8 cellular contexts compared by ENCODE assay signal in genomic region chr3:98733055-98733777, GRCh38. TPM values are rescaled to one million over a fixed set of nuclear protein-coding genes. Genes with fewer than 3 reads are reported as not detected.
DNase-seq lines count a peak whose midpoint lies in the region; ATAC-seq and TF ChIP-seq lines count a peak whose summit lies in the region.

No MANE protein-coding gene starts in this region.

- dilution Hi-C loops in IMR-90 (cut with HindIII; ENCODE audit: low sequenced_read_pairs, unreplicated experiment): no loop called here

- H3K9me3 ChIP-seq in IMR-90 (ENCODE audit: control insufficient read depth, insufficient read depth, low read length): no peaks in the 10 kb centered on the region
- H3K9me3 ChIP-seq in adipocyte (ENCODE audit: control insufficient read depth, low read length): no peaks in the 10 kb centered on the region
- H3K9me3 ChIP-seq in trophoblast cell (ENCODE audit: insufficient read depth, low read depth, low read length): no peaks in the 10 kb centered on the region

- TF ChIP-seq POLR2A in IMR-90 (IDR thresholded peaks at IDR 0.05; ENCODE audit: low read depth, low read length): no peak

- no peak overlapping the region for H4K91ac ChIP-seq in IMR-90 (ENCODE audit: insufficient read depth, low read depth, low read length)
- peak overlapping the region; percentile 78 for H4K91ac ChIP-seq in trophoblast cell (ENCODE audit: low read depth, low read length)

- peak overlapping the region; percentile 48 for H3K14ac ChIP-seq in IMR-90 (replicated peaks; ENCODE audit: low read depth, low read length)
- peak overlapping the region; percentile 85 for H3K14ac ChIP-seq in trophoblast cell (ENCODE audit: low read length)

- H3K4ac ChIP-seq in IMR-90 (ENCODE audit: low read depth, low read length): 0 out of 2 replicates have a peak overlapping the region, but pooled peaks have one; percentile 30
- peak overlapping the region; percentile 30 for H3K4ac ChIP-seq in trophoblast cell (ENCODE audit: low read depth, low read length)

- peaks cover 12% of the 10 kb centered on the region for H3K79me2 ChIP-seq in trophoblast cell (ENCODE audit: control insufficient read depth, insufficient read depth, low read length, poor library complexity)

- CTCF ChIA-PET in IMR-90 (lab: Yijun Ruan, JAX): interaction anchor here (1.6 kb wide), 1 partner anchor 131 kb away, joined by 4 read pairs; no protein-coding TSS in a partner anchor

- intact Hi-C loops in IMR-90 (cut with micrococcal nuclease) (loop anchor here (5.0 kb wide), 1 partner anchor 64 kb away; no protein-coding TSS in a partner anchor), left ventricle myocardium superior (cut with micrococcal nuclease) (loop anchor here (10.0 kb wide), 1 partner anchor 52 kb away; no protein-coding TSS in a partner anchor)

- peak overlapping the region; percentile 88 for H3K23ac ChIP-seq in IMR-90 (ENCODE audit: low read depth, low read length)
- no peak overlapping the region for H3K23ac ChIP-seq in trophoblast cell (ENCODE audit: low read length)

- no peaks in the 10 kb centered on the region for H4K20me1 ChIP-seq in IMR-90 (ENCODE audit: insufficient read depth, low read length)

- 3% methylated on average over 16 of the region's 43 CpGs; no CpG with 5 or more reads in 1 of the 2 experiments for WGBS in IMR-90 (ENCODE audit: extremely low coverage in 2 of 2, insufficient read length in 1 of 2), 2 experiments
- WGBS in trophoblast cell (ENCODE audit: extremely low coverage, insufficient coverage, insufficient read length): no CpG with 5 or more reads among the region's 43 CpGs

- H3K4me1 ChIP-seq in IMR-90 (ENCODE audit: control insufficient read depth, insufficient read depth, low read length): peaks cover 2% of the 10 kb centered on the region
- H3K4me1 ChIP-seq in adipocyte (ENCODE audit: control insufficient read depth, insufficient read depth, low read length): peaks cover 14% of the 10 kb centered on the region
- H3K4me1 ChIP-seq in trophoblast cell (ENCODE audit: control insufficient read depth in 1 of 2, insufficient read depth in 2 of 2, low read length in 2 of 2): peaks cover 6% of the 10 kb centered on the region in 2 experiments

- peak overlapping the region; percentile 71; the same call in 1 of the 2 replicates for H3K56ac ChIP-seq in IMR-90 (ENCODE audit: extremely low read depth, insufficient read depth, low read length)

- H2AK9ac ChIP-seq in IMR-90 (replicated peaks; ENCODE audit: low read depth, low read length, poor library complexity): peak overlapping the region; percentile 79

- H2BK12ac ChIP-seq in trophoblast cell (ENCODE audit: low read length): peak overlapping the region; percentile 92

- TF ChIP-seq RAD21 in IMR-90 (IDR thresholded peaks at IDR 0.05; ENCODE audit: low read length): no peak

- in situ Hi-C loops in IMR-90 (cut with MboI; ENCODE audit: low sequenced_read_pairs): no loop called here

- H3K9ac ChIP-seq in IMR-90 (ENCODE audit: low read depth, low read length) (peak overlapping the region; percentile 43), adipocyte (ENCODE audit: low read length) (peak overlapping the region; percentile 79), trophoblast cell (ENCODE audit: low read length) (peak overlapping the region; percentile 81)

- no peaks in the 10 kb centered on the region for H3K36me3 ChIP-seq in IMR-90 (ENCODE audit: control insufficient read depth, insufficient read depth, low read length)
- H3K36me3 ChIP-seq in adipocyte (ENCODE audit: control insufficient read depth, insufficient read depth, low read length, severe bottlenecking): no peaks in the 10 kb centered on the region
- no peaks in the 10 kb centered on the region for H3K36me3 ChIP-seq in trophoblast cell (ENCODE audit: control insufficient read depth in 1 of 2, insufficient read depth in 2 of 2, low read length in 2 of 2)

- H3K27me3 ChIP-seq in IMR-90 (ENCODE audit: control insufficient read depth, insufficient read depth, low read length) (peaks cover 6% of the 10 kb centered on the region; the same call in 1 of the 2 replicates), adipocyte (replicated peaks; ENCODE audit: control insufficient read depth, insufficient read depth, low read length) (no peaks in the 10 kb centered on the region), trophoblast cell (ENCODE audit: insufficient read depth, low read length) (no peaks in the 10 kb centered on the region)

- POLR2A ChIA-PET in IMR-90 (lab: Charles Lee; ENCODE audit: unreplicated experiment): no interaction called here

- H3K18ac ChIP-seq in IMR-90 (ENCODE audit: low read depth, low read length) (no peak overlapping the region), trophoblast cell (ENCODE audit: low read length) (peak overlapping the region; percentile 97)

- no peak overlapping the region for H2BK20ac ChIP-seq in IMR-90 (ENCODE audit: low read depth, low read length)

- ATAC-seq in IMR-90 (ENCODE audit: low read depth) (peak; percentile 67), left ventricle myocardium superior (peak; percentile 72)

- H3K4me3 ChIP-seq in IMR-90 (ENCODE audit: insufficient read depth, low read depth, low read length): peak overlapping the region; percentile 62
- H3K4me3 ChIP-seq in adipocyte (ENCODE audit: low read length): peak overlapping the region; percentile 90
- peak overlapping the region; percentile 82 for H3K4me3 ChIP-seq in trophoblast cell (ENCODE audit: low read depth, low read length)

- TF ChIP-seq CTCF in GM20000 (IDR thresholded peaks at IDR 0.05; ENCODE audit: extremely low read depth, missing control alignments) (no peak), IMR-90 (conservative IDR thresholded peaks at IDR 0.05; ENCODE audit: low read depth, low read length) (no peak)

- no peaks in the 10 kb centered on the region for H3K9me1 ChIP-seq in IMR-90 (ENCODE audit: insufficient read depth, low read length)

- peak overlapping the region; percentile 96 for H2AFZ ChIP-seq in IMR-90 (replicated peaks; ENCODE audit: low read length, poor library complexity)
- H2AFZ ChIP-seq in trophoblast cell (ENCODE audit: insufficient read depth, low read length, poor library complexity): peak overlapping the region; percentile 77

- H4K5ac ChIP-seq in IMR-90 (ENCODE audit: low read depth, low read length): no peak overlapping the region

- H2AK5ac ChIP-seq in IMR-90 (ENCODE audit: low read depth, low read length): no peak overlapping the region
- H2AK5ac ChIP-seq in trophoblast cell (ENCODE audit: low read length): peak overlapping the region; percentile 44

- H3K4me2 ChIP-seq in IMR-90 (ENCODE audit: low read depth, low read length) (peak overlapping the region; percentile 85), trophoblast cell (ENCODE audit: low read length) (peak overlapping the region; percentile 95)

- peak overlapping the region; percentile 11; the same call in 1 of the 2 replicates for H2BK120ac ChIP-seq in IMR-90 (ENCODE audit: low read depth, low read length)
- H2BK120ac ChIP-seq in trophoblast cell (ENCODE audit: insufficient read depth, low read length, poor library complexity): peak overlapping the region; percentile 29

- DNase-seq in D341Med (ENCODE audit: low spot score) (peak; percentile 80), GM20000 (ENCODE audit: low spot score) (peak; percentile 53), IMR-90 (no peak), adipocyte (ENCODE audit: low read depth) (peak; percentile 50), left ventricle myocardium superior (peak; percentile 63), trophoblast cell (no peak), mesenteric fat pad (ENCODE audit: low spot score) (no peak)
- DNase-seq in stimulated activated CD4-positive, alpha-beta T cell treated with anti-CD3 and anti-CD28 coated beads, Interleukin-4, amount 100 ng/mL, for 4 hours: no peak

- H3K27ac ChIP-seq in IMR-90 (ENCODE audit: insufficient read depth, low read length): no peak overlapping the region
- H3K27ac ChIP-seq in trophoblast cell (ENCODE audit: low read depth, low read length): peak overlapping the region; percentile 59

- H4K8ac ChIP-seq in IMR-90 (ENCODE audit: low read depth in 2 of 2, low read length in 2 of 2): peak overlapping the region in 1 of 2 experiments; percentile 35; a peak in 1 of 4 replicates
- H4K8ac ChIP-seq in trophoblast cell (ENCODE audit: low read depth, low read length): peak overlapping the region; percentile 89

- no peak overlapping the region for H2BK5ac ChIP-seq in IMR-90 (ENCODE audit: low read depth, low read length, poor library complexity, severe bottlenecking)
- H2BK5ac ChIP-seq in trophoblast cell (ENCODE audit: low read depth, low read length, poor library complexity): peak overlapping the region; percentile 73

- H3K79me1 ChIP-seq in IMR-90 (ENCODE audit: low read depth in 1 of 2, low read length in 2 of 2): peaks cover 4 to 6% of the 10 kb centered on the region in 2 experiments; a peak in 1 of 4 replicates
- peaks cover 15% of the 10 kb centered on the region for H3K79me1 ChIP-seq in trophoblast cell (ENCODE audit: low read length)

- H2BK15ac ChIP-seq in IMR-90 (ENCODE audit: low read depth, low read length): 0 out of 3 replicates have a peak overlapping the region, but pooled peaks have one; percentile 32

- H4K12ac ChIP-seq in trophoblast cell (ENCODE audit: low read depth, low read length): peak overlapping the region; percentile 72

- BruUV-seq in IMR-90 (replicated peaks; lab: Mats Ljungman, UMichigan): no TSS peak

TF ChIP-seq in IMR-90, 13 proteins besides CTCF, POLR2A, EP300 and RAD21:
- TF ChIP-seq CEBPB (IDR thresholded peaks at IDR 0.05; ENCODE audit: low read depth, low read length) (0 out of 2 replicates have a peak, but pooled peaks have one; percentile 40), NFE2L2 (IDR thresholded peaks at IDR 0.05; ENCODE audit: low read depth, low read length) (no peak)
TF ChIP-seq in IMR-90: peak in this region for 1.

RNA-seq across cellular contexts. Expression of gene ST3GAL6, which starts 29.9 kb away (rescaled TPM):
- total RNA-seq in IMR-90 (2012; rRNA removed): 0.36 and 1.4 TPM in 2 replicates
- 0.83 and 0.99 TPM in 2 replicates for polyA plus RNA-seq in IMR-90 (2012; rRNA removed)
- 0.20 TPM in 1 of 2 replicates, not detected in the other for polyA plus RNA-seq in IMR-90 (2012; cell fraction: cytosol; rRNA removed)
- 0.09 and 1.2 TPM in 2 replicates for polyA plus RNA-seq in IMR-90 (2012; cell fraction: nucleus; rRNA removed; ENCODE audit: low replicate concordance)
- total RNA-seq in left ventricle myocardium superior: 27.0 TPM
- 8.0 and 8.2 TPM in 2 replicates for polyA plus RNA-seq in trophoblast cell (2013)
- 9.4 TPM for total RNA-seq in mesenteric fat pad

Comparison
In these comparisons a context has a peak if more than half of its experiments do, and no peak if none do; other contexts are left out.
1. DNase-seq: peak in D341Med (single experiment), GM20000 (single experiment), adipocyte (single experiment) and left ventricle myocardium superior (single experiment); none in IMR-90 (single experiment), trophoblast cell (0 of 2), stimulated activated CD4-positive, alpha-beta T cell treated with anti-CD3 and anti-CD28 coated beads, Interleukin-4, amount 100 ng/mL, for 4 hours (0 of 2) and mesenteric fat pad (single experiment).
2. Peak in every context shown above with its lines, with median percentiles within 50 percentile points of each other: H3K4me3 ChIP-seq and H3K9ac ChIP-seq.